ENCODE assay signal across 8 cellular contexts in the genomic region with DNA sequence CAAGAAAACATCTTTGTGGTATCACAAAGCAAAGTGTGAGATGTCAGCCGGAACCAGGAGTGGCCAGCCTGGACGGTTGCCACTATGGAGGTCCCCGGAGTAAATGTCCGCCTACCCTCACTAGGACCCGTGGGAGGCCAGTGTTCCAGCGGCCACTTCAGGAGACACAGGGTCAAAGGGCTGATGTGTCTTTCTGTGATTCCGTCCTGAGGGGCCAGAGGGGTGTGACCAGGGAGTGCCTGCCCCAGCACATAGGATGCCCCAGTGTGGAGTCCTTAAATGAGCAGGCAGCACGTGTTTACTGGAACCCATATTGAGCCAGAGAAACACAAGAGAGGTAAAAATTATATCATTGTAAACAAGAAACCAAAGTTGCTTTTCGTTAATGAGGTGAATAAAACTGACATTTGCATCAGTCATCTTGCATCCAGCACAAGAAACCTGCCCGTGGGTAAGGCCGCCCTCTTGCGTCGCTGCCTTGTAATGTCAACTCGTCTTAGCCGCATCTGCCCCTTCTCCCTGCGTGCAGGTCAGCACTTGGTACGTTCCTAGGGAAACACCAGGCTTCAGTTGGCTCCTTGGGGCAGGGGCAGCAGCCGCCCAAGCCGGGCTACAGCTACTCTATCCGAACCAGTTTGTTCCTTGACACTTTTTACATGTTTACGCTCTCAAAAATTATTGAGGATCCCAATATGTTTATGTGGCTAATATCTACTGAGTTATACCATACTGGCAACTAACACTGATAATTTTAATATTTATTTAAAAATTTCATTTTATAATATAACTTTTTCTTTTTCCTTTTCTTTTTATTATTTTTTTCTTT. TPM values are rescaled to one million over a fixed set of nuclear protein-coding genes. Genes with fewer than 3 reads are reported as not detected.
DNase-seq lines count a peak whose midpoint lies in the region; ATAC-seq, FAIRE-seq and TF ChIP-seq lines count a peak whose summit lies in the region.

No MANE protein-coding gene starts in this region.

- intact Hi-C loops in Right ventricle myocardium inferior (cut with DNase I) (loop anchor here (1.0 to 10.0 kb wide), 3 partner anchors 83 to 1713 kb away; no protein-coding TSS in a partner anchor), posterior vena cava (cut with DNase I) (loop anchor here (2.0 to 5.0 kb wide), 2 partner anchors 81 to 86 kb away; a partner anchor contains a TSS)

- no peaks in the 10 kb centered on the region for H3K36me3 Mint-ChIP-seq in activated naive CD4-positive, alpha-beta T cell treated with anti-CD3 and anti-CD28 coated beads, Interleukin-2, amount 10 ng/mL, durations not matched to agents 7 days and 5 days

- no peaks in the 10 kb centered on the region for H3K4me1 Mint-ChIP-seq in activated naive CD4-positive, alpha-beta T cell treated with anti-CD3 and anti-CD28 coated beads, Interleukin-2, amount 10 ng/mL, durations not matched to agents 7 days and 5 days

- peaks cover 43% of the 10 kb centered on the region for H3K27me3 Mint-ChIP-seq in activated naive CD4-positive, alpha-beta T cell treated with anti-CD3 and anti-CD28 coated beads, Interleukin-2, amount 10 ng/mL, durations not matched to agents 7 days and 5 days

- no peak overlapping the region for H3K27ac ChIP-seq in SK-N-MC

- ATAC-seq in HG02571 (IDR thresholded peaks at IDR 0.05; ENCODE audit: unreplicated experiment) (peak; percentile 85), Right ventricle myocardium inferior (peak; percentile 77)

- FAIRE-seq in urothelium cell line (lab: Jason Lieb, UNC), result peak; percentile 74

- peaks cover 9% of the 10 kb centered on the region for H3K9me3 Mint-ChIP-seq in activated naive CD4-positive, alpha-beta T cell treated with anti-CD3 and anti-CD28 coated beads, Interleukin-2, amount 10 ng/mL, durations not matched to agents 7 days and 5 days

- no peak overlapping the region for H3K4me3 Mint-ChIP-seq in activated naive CD4-positive, alpha-beta T cell treated with anti-CD3 and anti-CD28 coated beads, Interleukin-2, amount 10 ng/mL, durations not matched to agents 7 days and 5 days

- H3K4me3 ChIP-seq in GM12864 (ENCODE audit: low read depth, low read length), result no peak overlapping the region
- H3K4me3 ChIP-seq in SK-N-MC, result no peak overlapping the region

- peak; percentile 95 for TF ChIP-seq CTCF in GM12864 (IDR thresholded peaks at IDR 0.05; ENCODE audit: low read depth, low read length, missing control alignments)

- H3K9ac ChIP-seq in SK-N-MC (ENCODE audit: insufficient read length), result no peak overlapping the region

- no peak overlapping the region for H3K27ac Mint-ChIP-seq in activated naive CD4-positive, alpha-beta T cell treated with anti-CD3 and anti-CD28 coated beads, Interleukin-2, amount 10 ng/mL, durations not matched to agents 7 days and 5 days

- CTCF ChIA-PET in activated naive CD4-positive, alpha-beta T cell treated with anti-CD3 and anti-CD28 coated beads, Interleukin-2, amount 10 ng/mL, durations not matched to agents 7 days and 5 days (lab: Charles Lee), result interaction anchor here (0.9 to 2.3 kb wide), 6 partner anchors 10 to 143 kb away, joined by 3 to 12 read pairs (median 4); no protein-coding TSS in a partner anchor

- H3K36me3 ChIP-seq in SK-N-MC (ENCODE audit: insufficient read depth, low read length), result no peaks in the 10 kb centered on the region

- DNase-seq in GM12864 (ENCODE audit: low read depth) (peak; percentile 59), NCI-H1048 (lab: John Stamatoyannopoulos, UW) (peak; percentile 23), SK-N-MC (ENCODE audit: low read depth, low spot score) (peak; percentile 39), Right ventricle myocardium inferior (ENCODE audit: missing footprints) (peak; percentile 90), posterior vena cava (ENCODE audit: low spot score) (peak; percentile 94), urothelium cell line (ENCODE audit: low spot score) (peak; percentile 91)
- peak; percentile 85 for DNase-seq in activated naive CD4-positive, alpha-beta T cell treated with anti-CD3 and anti-CD28 coated beads, Interleukin-2, amount 10 ng/mL, durations not matched to agents 7 days and 5 days

- no peaks in the 10 kb centered on the region for H3K9me3 ChIP-seq in SK-N-MC (ENCODE audit: low read depth, low read length)

RNA-seq across cellular contexts. Expression of a gene that starts 46.7 kb away (rescaled TPM):
- total RNA-seq in Right ventricle myocardium inferior (242 TPM), posterior vena cava (100 to 1,000 TPM; 199 to 230 TPM)

Comparison
In these comparisons a context has a peak if more than half of its experiments do, and no peak if none do; other contexts are left out.
1. DNase-seq: peak in every context shown above with its lines; median percentile 94 in posterior vena cava; 91 in urothelium cell line; 90 in Right ventricle myocardium inferior; 85 in activated naive CD4-positive, alpha-beta T cell treated with anti-CD3 and anti-CD28 coated beads, Interleukin-2, amount 10 ng/mL, durations not matched to agents 7 days and 5 days; 59 in GM12864; 39 in SK-N-MC; 23 in NCI-H1048.